2 cellular contexts compared by ENCODE assay signal in genomic region chr2:216535454-216535995, GRCh38.
TF ChIP-seq lines count a peak whose summit lies in the region.

No MANE protein-coding gene starts in this region.

TF ChIP-seq in IMR-90, 13 proteins besides CTCF, POLR2A, EP300 and RAD21:
- TF ChIP-seq MAZ (IDR thresholded peaks at IDR 0.05; ENCODE audit: borderline replicate concordance, low read depth, low read length) (peak; percentile 99), RCOR1 (IDR thresholded peaks at IDR 0.05; ENCODE audit: insufficient replicate concordance, low read length) (peak; percentile 12), MAFK (IDR thresholded peaks at IDR 0.05; ENCODE audit: low read depth, low read length) (peak; percentile 24), FOS (IDR thresholded peaks at IDR 0.05; ENCODE audit: low read depth, low read length) (peak; percentile 72), USF2 (IDR thresholded peaks at IDR 0.05; ENCODE audit: low read depth, low read length) (no peak), NFE2L2 (IDR thresholded peaks at IDR 0.05; ENCODE audit: low read depth, low read length) (peak; percentile 58), ELK1 (IDR thresholded peaks at IDR 0.05; ENCODE audit: borderline replicate concordance, low read depth, low read length) (no peak), BHLHE40 (IDR thresholded peaks at IDR 0.05; ENCODE audit: low read depth, low read length) (peak; percentile 73), CEBPB (IDR thresholded peaks at IDR 0.05; ENCODE audit: low read depth, low read length) (peak; percentile 68; the same call in 1 of the 2 replicates)
TF ChIP-seq in IMR-90: peak in this region for 7.

TF ChIP-seq in GM12878, 131 proteins besides CTCF, POLR2A, EP300 and RAD21:
- TF ChIP-seq ZNF24 (IDR thresholded peaks at IDR 0.05): no peak
- no peak for TF ChIP-seq RELB (IDR thresholded peaks at IDR 0.05; ENCODE audit: low read depth)
- no peak for TF ChIP-seq RELA (IDR thresholded peaks at IDR 0.05; ENCODE audit: borderline replicate concordance, partially characterized antibody)
- no peak for TF ChIP-seq TCF3 (IDR thresholded peaks at IDR 0.05; ENCODE audit: borderline replicate concordance, insufficient read depth, low read depth, low read length)
- TF ChIP-seq NFIC (IDR thresholded peaks at IDR 0.05; ENCODE audit: low read depth, low read length): no peak
- TF ChIP-seq SUZ12 (IDR thresholded peaks at IDR 0.05; ENCODE audit: unreplicated experiment): no peak
- no peak for TF ChIP-seq POLR2AphosphoS5 (IDR thresholded peaks at IDR 0.05; ENCODE audit: low read length)
- no peak for TF ChIP-seq ZBTB33 (IDR thresholded peaks at IDR 0.05)
- TF ChIP-seq YY1 (IDR thresholded peaks at IDR 0.05; ENCODE audit: low read depth, low read length): no peak
- TF ChIP-seq PML (IDR thresholded peaks at IDR 0.05; ENCODE audit: low read length): no peak
- TF ChIP-seq CEBPB (IDR thresholded peaks at IDR 0.05; ENCODE audit: borderline replicate concordance in 1 of 2, low read depth in 2 of 2, low read length in 2 of 2): no peak
- TF ChIP-seq USF1 (IDR thresholded peaks at IDR 0.05; ENCODE audit: borderline replicate concordance, extremely low read length, insufficient read depth, low read depth, low read length): no peak
- no peak for TF ChIP-seq TARDBP (IDR thresholded peaks at IDR 0.05; ENCODE audit: borderline replicate concordance)
- TF ChIP-seq MTA2 (IDR thresholded peaks at IDR 0.05; ENCODE audit: low read depth): no peak
